ENCODE assay signal across 15 cellular contexts in the genomic region with DNA sequence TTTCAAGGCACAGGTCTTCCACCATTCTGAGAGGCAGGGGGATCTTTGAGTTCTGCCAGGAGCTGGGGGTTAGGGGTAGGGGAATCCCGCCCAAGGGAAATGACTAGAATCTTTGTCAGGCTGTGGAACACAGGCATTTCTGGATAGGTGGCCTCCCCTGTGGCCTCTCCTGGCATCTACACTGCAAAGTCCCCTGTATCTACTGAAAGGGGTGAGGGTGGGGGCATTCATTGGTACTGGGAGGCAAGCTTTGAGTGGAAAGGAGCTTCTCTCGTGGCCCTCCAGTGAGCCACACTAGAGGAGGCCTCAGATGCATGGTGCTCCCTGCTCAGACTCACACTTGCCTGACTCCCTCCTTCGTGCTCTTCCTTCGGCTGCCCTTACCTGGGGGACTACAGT. TPM values are rescaled to one million over a fixed set of nuclear protein-coding genes. Genes with fewer than 3 reads are reported as not detected.
DNase-seq lines count a peak whose midpoint lies in the region; ATAC-seq and TF ChIP-seq lines count a peak whose summit lies in the region.
"Had no signal": no experiment of that assay in that cellular context is flagged by ENCODE, and none has a peak within 500 bp of the region (broad histone marks: within the 10 kb centered on the region; RNA-seq: fewer than 3 reads in every experiment).

No MANE protein-coding gene starts in this region.

- no peak overlapping the region for H3K27ac Mint-ChIP-seq in activated T-cell treated with anti-CD3 and anti-CD28 coated beads, Interleukin-2, amount 50 U/mL, for 72 hours

- H3K4me1 ChIP-seq in esophagus squamous epithelium, result peaks cover 13 to 54% (median 38%) of the 10 kb centered on the region in 3 donors
- H3K4me1 ChIP-seq: BLaER1 treated with 17β-estradiol and CSF1 and Interleukin-3, amounts not matched to agents 10 nM and 100 nM had no signal

- H3K36me3 Mint-ChIP-seq in activated T-cell treated with anti-CD3 and anti-CD28 coated beads, Interleukin-2, amount 50 U/mL, for 72 hours (ENCODE audit: insufficient read depth in 2 of 2), result peaks cover 0 to 1% of the 10 kb centered on the region in 2 donors
- no peaks in the 10 kb centered on the region for H3K36me3 Mint-ChIP-seq in activated T-cell treated with anti-CD3 and anti-CD28 coated beads, Interleukin-2, amount 50 U/mL, for 4 hours (ENCODE audit: insufficient read depth)

- intact Hi-C loops in esophagus squamous epithelium (cut with DNase I), result no loop called here

- CTCF ChIA-PET in RWPE1 (lab: Yijun Ruan, JAX), result no interaction called here

- DNase-seq in activated T-cell treated with anti-CD3 and anti-CD28 coated beads, Interleukin-2, amount 50 U/mL, for 72 hours, result peak; percentile 45 to 50
- DNase-seq in activated T-cell treated with anti-CD3 and anti-CD28 coated beads, Interleukin-2, amount 50 U/mL, for 4 hours, result no peak
- DNase-seq in RWPE1 (ENCODE audit: low spot score) (no peak), esophagus squamous epithelium (lab: John Stamatoyannopoulos, UW) (no peak)
- no peak for DNase-seq in stimulated activated naive CD8-positive, alpha-beta T cell treated with anti-CD3 and anti-CD28 coated beads, Interleukin-15, Interleukin-2, amounts not matched to agents 100 U/mL and 50 U/mL, for 24 hours
- DNase-seq: aorta, glutamatergic neuron, NCI-H1417, NCI-H2171 treated with DMSO at 0.1 percent for 48 hours, SHP77, substantia nigra had no signal

- peak overlapping the region; percentile 71 for H3K27ac ChIP-seq in RWPE1
- peak overlapping the region in 3 of 4 donors; percentile 42 to 76 (median 64) for H3K27ac ChIP-seq in esophagus squamous epithelium
- H3K27ac ChIP-seq: BLaER1 treated with 17β-estradiol and CSF1 and Interleukin-3, amounts not matched to agents 10 nM and 100 nM had no signal

- H3K27me3 Mint-ChIP-seq in activated T-cell treated with anti-CD3 and anti-CD28 coated beads, Interleukin-2, amount 50 U/mL, for 72 hours (ENCODE audit: low read depth), result peaks cover 4% of the 10 kb centered on the region
- no peaks in the 10 kb centered on the region for H3K27me3 Mint-ChIP-seq in activated T-cell treated with anti-CD3 and anti-CD28 coated beads, Interleukin-2, amount 50 U/mL, for 4 hours (ENCODE audit: low read depth)

- TF ChIP-seq POLR2A in esophagus squamous epithelium (IDR thresholded peaks at IDR 0.05), result no peak

- H3K4me1 Mint-ChIP-seq in activated T-cell treated with anti-CD3 and anti-CD28 coated beads, Interleukin-2, amount 50 U/mL, for 72 hours (ENCODE audit: low read depth), result peaks cover 77% of the 10 kb centered on the region
- H3K4me1 Mint-ChIP-seq in activated T-cell treated with anti-CD3 and anti-CD28 coated beads, Interleukin-2, amount 50 U/mL, for 4 hours (ENCODE audit: low read depth), result peaks cover 16% of the 10 kb centered on the region

- H3K4me3 Mint-ChIP-seq in activated T-cell treated with anti-CD3 and anti-CD28 coated beads, Interleukin-2, amount 50 U/mL, for 72 hours, result peak overlapping the region; percentile 3 to 42
- H3K4me3 Mint-ChIP-seq in activated T-cell treated with anti-CD3 and anti-CD28 coated beads, Interleukin-2, amount 50 U/mL, for 4 hours, result no peak overlapping the region

- no peaks in the 10 kb centered on the region for H3K9me3 Mint-ChIP-seq in activated T-cell treated with anti-CD3 and anti-CD28 coated beads, Interleukin-2, amount 50 U/mL, for 72 hours
- no peaks in the 10 kb centered on the region for H3K9me3 Mint-ChIP-seq in activated T-cell treated with anti-CD3 and anti-CD28 coated beads, Interleukin-2, amount 50 U/mL, for 4 hours

- POLR2A ChIA-PET in RWPE1 (lab: Yijun Ruan, JAX; ENCODE audit: low non-redundant PET), result no interaction called here

- no peak overlapping the region for H3K4me3 ChIP-seq in esophagus squamous epithelium
- H3K4me3 ChIP-seq: BLaER1 treated with 17β-estradiol and CSF1 and Interleukin-3, amounts not matched to agents 10 nM and 100 nM had no signal

- no peaks in the 10 kb centered on the region for H3K9me3 ChIP-seq in esophagus squamous epithelium
- H3K9me3 ChIP-seq: BLaER1 treated with 17β-estradiol and CSF1 and Interleukin-3, amounts not matched to agents 10 nM and 100 nM had no signal

- H3K27me3 ChIP-seq in esophagus squamous epithelium, result no peaks in the 10 kb centered on the region
- H3K27me3 ChIP-seq: BLaER1 treated with 17β-estradiol and CSF1 and Interleukin-3, amounts not matched to agents 10 nM and 100 nM had no signal

- peak; percentile 38 to 46 for ATAC-seq in activated T-cell treated with anti-CD3 and anti-CD28 coated beads, Interleukin-2, amount 50 U/mL, for 72 hours (replicated peaks in 1 of 2)
- no peak for ATAC-seq in activated T-cell treated with anti-CD3 and anti-CD28 coated beads, Interleukin-2, amount 50 U/mL, for 4 hours
- peak; percentile 65 for ATAC-seq in stimulated activated naive CD8-positive, alpha-beta T cell treated with anti-CD3 and anti-CD28 coated beads, Interleukin-15, Interleukin-2, amounts not matched to agents 100 U/mL and 50 U/mL, for 24 hours
- ATAC-seq in HG02981 (IDR thresholded peaks at IDR 0.05; ENCODE audit: unreplicated experiment) (no peak), GM19452 (IDR thresholded peaks at IDR 0.05; ENCODE audit: unreplicated experiment) (no peak), HG02678 (IDR thresholded peaks at IDR 0.05; ENCODE audit: unreplicated experiment) (no peak)

- no peaks in the 10 kb centered on the region for H3K36me3 ChIP-seq in esophagus squamous epithelium
- H3K36me3 ChIP-seq: BLaER1 treated with 17β-estradiol and CSF1 and Interleukin-3, amounts not matched to agents 10 nM and 100 nM had no signal

- TF ChIP-seq CTCF in RWPE1 (conservative IDR thresholded peaks at IDR 0.05; ENCODE audit: low read depth) (no peak), esophagus squamous epithelium (IDR thresholded peaks at IDR 0.05) (no peak)

- WGBS in esophagus squamous epithelium, 2 donors, result 83 to 100% methylated on average over 2 to 3 of the region's 4 CpGs

RNA-seq across cellular contexts. Expression of gene CCNL1, which starts 59.9 kb away (rescaled TPM):
- 100 to 1,000 TPM; 248 to 315 TPM for total RNA-seq in activated T-cell treated with anti-CD3 and anti-CD28 coated beads, Interleukin-2, amount 50 U/mL, for 72 hours
- total RNA-seq in activated T-cell treated with anti-CD3 and anti-CD28 coated beads, Interleukin-2, amount 50 U/mL, for 4 hours, result 100 to 1,000 TPM; 138 to 152 (median 151) TPM
- 100 to 1,000 TPM in 2 of 4 donors, 10 to 100 TPM in 2; 51.0 to 185 (median 121) TPM for total RNA-seq in esophagus squamous epithelium

Comparison
In these comparisons a context has a peak if more than half of its experiments do, and no peak if none do; other contexts are left out.
1. ATAC-seq: peak in activated T-cell treated with anti-CD3 and anti-CD28 coated beads, Interleukin-2, amount 50 U/mL, for 72 hours (2 of 2) and stimulated activated naive CD8-positive, alpha-beta T cell treated with anti-CD3 and anti-CD28 coated beads, Interleukin-15, Interleukin-2, amounts not matched to agents 100 U/mL and 50 U/mL, for 24 hours (single experiment); none in activated T-cell treated with anti-CD3 and anti-CD28 coated beads, Interleukin-2, amount 50 U/mL, for 4 hours (0 of 2), HG02981 (single experiment), GM19452 (single experiment) and HG02678 (single experiment).
2. DNase-seq: peak in activated T-cell treated with anti-CD3 and anti-CD28 coated beads, Interleukin-2, amount 50 U/mL, for 72 hours (2 of 2); none in activated T-cell treated with anti-CD3 and anti-CD28 coated beads, Interleukin-2, amount 50 U/mL, for 4 hours (single experiment), RWPE1 (single experiment), esophagus squamous epithelium (single experiment) and stimulated activated naive CD8-positive, alpha-beta T cell treated with anti-CD3 and anti-CD28 coated beads, Interleukin-15, Interleukin-2, amounts not matched to agents 100 U/mL and 50 U/mL, for 24 hours (single experiment).